11 cellular contexts compared by ENCODE assay signal in genomic region chr10:88082806-88083596, GRCh38.
DNase-seq lines count a peak whose midpoint lies in the region; ATAC-seq and TF ChIP-seq lines count a peak whose summit lies in the region.
"Had no signal": no experiment of that assay in that cellular context is flagged by ENCODE, and none has a peak within 500 bp of the region (broad histone marks: within the 10 kb centered on the region; RNA-seq: fewer than 3 reads in every experiment).

No MANE protein-coding gene starts in this region.

- peak overlapping the region; percentile 15; the same call in 1 of the 2 replicates for H3K4me2 ChIP-seq in PC-9

- no peaks in the 10 kb centered on the region for H3K36me3 ChIP-seq in PC-9 (ENCODE audit: low read depth)

- no peaks in the 10 kb centered on the region for H3K36me3 Mint-ChIP-seq in osteocyte (ENCODE audit: unreplicated experiment)

- POLR2A ChIA-PET in PC-9 (lab: Charles Lee; ENCODE audit: unreplicated experiment): no interaction called here

- no peaks in the 10 kb centered on the region for H3K79me2 ChIP-seq in PC-9 (ENCODE audit: low read depth)

- DNase-seq in GF-D8 (lab: John Stamatoyannopoulos, UW) (peak; percentile 49), PC-9 (peak in 1 of 2 experiments; percentile 53), activated T-cell treated with anti-CD3 and anti-CD28 coated beads for 4 hours (no peak), NCI-H1105 (lab: John Stamatoyannopoulos, UW) (no peak), osteocyte (ENCODE audit: extremely low spot score, unreplicated experiment) (no peak), foreskin melanocyte (no peak)
- DNase-seq: CD4-positive, alpha-beta T cell; T1000 had no signal

- no peak overlapping the region for H3K27ac Mint-ChIP-seq in osteocyte (ENCODE audit: unreplicated experiment)
- H3K27ac Mint-ChIP-seq: CD4-positive, alpha-beta T cell; progenitor cell of endocrine pancreas had no signal

- H3K27me3 ChIP-seq in PC-9 (ENCODE audit: insufficient read depth, low read depth): no peaks in the 10 kb centered on the region

- no peaks in the 10 kb centered on the region for H3K27me3 Mint-ChIP-seq in osteocyte (ENCODE audit: unreplicated experiment)
- H3K27me3 Mint-ChIP-seq: CD4-positive, alpha-beta T cell; progenitor cell of endocrine pancreas had no signal

- H3K4me3 Mint-ChIP-seq in osteocyte (ENCODE audit: unreplicated experiment): no peak overlapping the region
- H3K4me3 Mint-ChIP-seq: CD4-positive, alpha-beta T cell had no signal

- no peak overlapping the region for H3K4me3 ChIP-seq in PC-9

- H3K9me2 ChIP-seq in PC-9 (ENCODE audit: insufficient read depth): no peaks in the 10 kb centered on the region

- CTCF ChIA-PET in PC-9 (lab: Charles Lee): no interaction called here

- H3F3A ChIP-seq in PC-9 (ENCODE audit: insufficient read depth, low read depth): no peaks in the 10 kb centered on the region

- H3K4me1 ChIP-seq in PC-9 (replicated peaks; ENCODE audit: insufficient read depth): peaks cover 20% of the 10 kb centered on the region

- intact Hi-C loops in PC-9 (cut with micrococcal nuclease; ENCODE audit: unreplicated experiment): no loop called here

- TF ChIP-seq CTCF in PC-9 (conservative IDR thresholded peaks at IDR 0.05) (no peak), osteocyte (IDR thresholded peaks at IDR 0.05) (no peak)

- ATAC-seq in GM19397 (IDR thresholded peaks at IDR 0.05; ENCODE audit: unreplicated experiment) (peak; percentile 73), HG03066 (IDR thresholded peaks at IDR 0.05; ENCODE audit: low read depth, unreplicated experiment) (peak; percentile 71)

- no TSS peak for BruUV-seq in PC-9 (replicated peaks; lab: Mats Ljungman, UMichigan)

- peaks cover 20% of the 10 kb centered on the region for H3K4me1 Mint-ChIP-seq in osteocyte (ENCODE audit: unreplicated experiment)

- peak overlapping the region; percentile 39; the same call in 1 of the 2 replicates for H2AFZ ChIP-seq in PC-9

- H3K9me3 ChIP-seq in PC-9 (ENCODE audit: insufficient read depth, low read depth): no peaks in the 10 kb centered on the region

- no peaks in the 10 kb centered on the region for H4K20me1 ChIP-seq in PC-9 (ENCODE audit: insufficient read depth)

- H3K9me3 Mint-ChIP-seq in osteocyte (ENCODE audit: unreplicated experiment): no peaks in the 10 kb centered on the region
- H3K9me3 Mint-ChIP-seq: CD4-positive, alpha-beta T cell had no signal

- H3K27ac ChIP-seq in PC-9: no peak overlapping the region
